In genomic region chr22:29315286-29316195, GRCh38 we compare ENCODE assay signal across 8 cellular contexts. TPM values are rescaled to one million over a fixed set of nuclear protein-coding genes. Genes with fewer than 3 reads are reported as not detected.
DNase-seq lines count a peak whose midpoint lies in the region; ATAC-seq and TF ChIP-seq lines count a peak whose summit lies in the region.

Gene RASL10A, minus strand, starts transcription at chr22:29315697. Its CDS starts 451 bp downstream, at chr22:29315246.

- H3K4me3 Mint-ChIP-seq in T-helper 1 cell treated with Interleukin-12 subunit alpha and Interleukin-12 subunit beta and Interleukin-4 antibody, amounts not matched to agents 30 μg/mL and 1 μg/mL, for 36 hours: peak within 1 kb of the TSS; percentile 19
- H3K4me3 Mint-ChIP-seq in activated CD8-positive, alpha-beta T cell treated with anti-CD3 and anti-CD28 coated beads for 36 hours: peak within 1 kb of the TSS; percentile 40

- H3K36me3 Mint-ChIP-seq in T-helper 1 cell treated with Interleukin-12 subunit alpha and Interleukin-12 subunit beta and Interleukin-4 antibody, amounts not matched to agents 30 μg/mL and 1 μg/mL, for 36 hours (ENCODE audit: low read depth): no peaks in the 10 kb centered on the region
- no peaks in the 10 kb centered on the region for H3K36me3 Mint-ChIP-seq in activated CD8-positive, alpha-beta T cell treated with anti-CD3 and anti-CD28 coated beads for 36 hours (ENCODE audit: low read depth)

- ATAC-seq in activated CD8-positive, alpha-beta T cell treated with anti-CD3 and anti-CD28 coated beads for 36 hours: peak; percentile 11
- no peak for ATAC-seq in GM21737 (IDR thresholded peaks at IDR 0.05; ENCODE audit: unreplicated experiment)

- intact Hi-C loops in activated CD8-positive, alpha-beta T cell treated with anti-CD3 and anti-CD28 coated beads for 36 hours (cut with micrococcal nuclease): no loop called here
- intact Hi-C loops in stomach (cut with DNase I; ENCODE audit: low total_unique reads): no loop called here

- H3K4me1 ChIP-seq in stomach: peaks cover 43 to 52% (median 48%) of the 10 kb centered on the region in 4 donors

- H3K36me3 ChIP-seq in stomach: no peaks in the 10 kb centered on the region

- no peaks in the 10 kb centered on the region for H3K9me3 ChIP-seq in stomach

- H3K27me3 ChIP-seq in stomach: peaks cover 15 to 45% (median 40%) of the 10 kb centered on the region in 3 donors

- H3K27me3 Mint-ChIP-seq in T-helper 1 cell treated with Interleukin-12 subunit alpha and Interleukin-12 subunit beta and Interleukin-4 antibody, amounts not matched to agents 30 μg/mL and 1 μg/mL, for 36 hours (ENCODE audit: low read depth): peaks cover 46% of the 10 kb centered on the region
- H3K27me3 Mint-ChIP-seq in activated CD8-positive, alpha-beta T cell treated with anti-CD3 and anti-CD28 coated beads for 36 hours: peaks cover 43% of the 10 kb centered on the region

- CTCF ChIA-PET in activated CD8-positive, alpha-beta T cell treated with anti-CD3 and anti-CD28 coated beads for 36 hours (lab: Charles Lee): no interaction called here

- TF ChIP-seq CTCF in activated CD8-positive, alpha-beta T cell treated with anti-CD3 and anti-CD28 coated beads for 36 hours (IDR thresholded peaks at IDR 0.05): no peak
- TF ChIP-seq CTCF in stomach (IDR thresholded peaks at IDR 0.05) (no peak), foreskin fibroblast (IDR thresholded peaks at IDR 0.05; ENCODE audit: low read depth, low read length) (no peak)

- TF ChIP-seq EP300 in stomach (IDR thresholded peaks at IDR 0.05): no peak

- no peak for TF ChIP-seq POLR2A in stomach (IDR thresholded peaks at IDR 0.05)

- H3K4me3 ChIP-seq in stomach (peak within 1 kb of the TSS; percentile 29 to 49 (median 42)), foreskin fibroblast (ENCODE audit: low read depth in 1 of 2, low read length in 2 of 2) (no peak within 1 kb of the TSS)

- no peak for DNase-seq in T-helper 1 cell
- no peak for DNase-seq in activated CD8-positive, alpha-beta T cell treated with anti-CD3 and anti-CD28 coated beads for 36 hours
- peak; percentile 77 for DNase-seq in iPS-NIHi11 (ENCODE audit: low spot score)
- no peak for DNase-seq in stomach
- DNase-seq in foreskin fibroblast: no peak
- no peak for DNase-seq in ureter (ENCODE audit: low spot score)

- no peaks in the 10 kb centered on the region for H3K9me3 Mint-ChIP-seq in T-helper 1 cell treated with Interleukin-12 subunit alpha and Interleukin-12 subunit beta and Interleukin-4 antibody, amounts not matched to agents 30 μg/mL and 1 μg/mL, for 36 hours
- H3K9me3 Mint-ChIP-seq in activated CD8-positive, alpha-beta T cell treated with anti-CD3 and anti-CD28 coated beads for 36 hours: no peaks in the 10 kb centered on the region

- 5 to 27% (median 7%) methylated on average over 26 to 106 of the region's 106 CpGs for WGBS in stomach, 5 donors

- peaks cover 14% of the 10 kb centered on the region for H3K4me1 Mint-ChIP-seq in T-helper 1 cell treated with Interleukin-12 subunit alpha and Interleukin-12 subunit beta and Interleukin-4 antibody, amounts not matched to agents 30 μg/mL and 1 μg/mL, for 36 hours (ENCODE audit: low read depth)
- peaks cover 27% of the 10 kb centered on the region for H3K4me1 Mint-ChIP-seq in activated CD8-positive, alpha-beta T cell treated with anti-CD3 and anti-CD28 coated beads for 36 hours (ENCODE audit: low read depth)

- no peak within 1 kb of the TSS for H3K27ac ChIP-seq in stomach

- no peak within 1 kb of the TSS for H3K27ac Mint-ChIP-seq in T-helper 1 cell treated with Interleukin-12 subunit alpha and Interleukin-12 subunit beta and Interleukin-4 antibody, amounts not matched to agents 30 μg/mL and 1 μg/mL, for 36 hours
- no peak within 1 kb of the TSS for H3K27ac Mint-ChIP-seq in activated CD8-positive, alpha-beta T cell treated with anti-CD3 and anti-CD28 coated beads for 36 hours

- POLR2A ChIA-PET in activated CD8-positive, alpha-beta T cell treated with anti-CD3 and anti-CD28 coated beads for 36 hours (lab: Charles Lee): interaction anchor here (0.6 to 0.7 kb wide), 2 partner anchors 11 to 39 kb away, joined by 3 to 4 read pairs; no protein-coding TSS in a partner anchor

RNA-seq across cellular contexts. Expression of gene RASL10A, which starts in this region (rescaled TPM):
- total RNA-seq in activated CD8-positive, alpha-beta T cell treated with anti-CD3 and anti-CD28 coated beads for 36 hours: under 1 TPM in 1 of 2 experiments, not detected in 1; 0.56 TPM
- total RNA-seq in stomach (under 1 TPM in 1 of 5 donors, not detected in 4; 0.37 TPM), ureter (5.3 TPM)
- polyA plus RNA-seq in stomach: 1 to 10 TPM in 1 of 3 donors, under 1 TPM in 2; 0.19 to 3.5 (median 0.76) TPM

Comparison
In these comparisons a context has a peak if more than half of its experiments do, and no peak if none do; other contexts are left out.
1. Peak in ATAC-seq in activated CD8-positive, alpha-beta T cell treated with anti-CD3 and anti-CD28 coated beads for 36 hours; RNA of the gene not detected or under 1 TPM.
2. H3K4me3 ChIP-seq: peak in stomach (4 of 4); none in foreskin fibroblast (0 of 2).